Comparison of ENCODE assay signal across 36 cellular contexts in genomic region chr1:231181271-231181670, GRCh38. TPM values are rescaled to one million over a fixed set of nuclear protein-coding genes. Genes with fewer than 3 reads are reported as not detected.
"Had no signal": no experiment of that assay in that cellular context is flagged by ENCODE, and none has a peak within 500 bp of the region (broad histone marks: within the 10 kb centered on the region; RNA-seq: fewer than 3 reads in every experiment).

No MANE protein-coding gene starts in this region.

- H3K4me3 ChIP-seq: MG63 had no signal

- DNase-seq: Karpas-422, Kasumi-1, MG63, MM.1S, MV-4-11, NCI-H1048, NCI-H1092, NCI-H1092 treated with DMSO at 0.1 percent for 48 hours, NCI-H1105, NCI-H1105 treated with DMSO at 0.1 percent for 48 hours, NCI-H1417, NCI-H1417 treated with DMSO at 0.1 percent for 48 hours, NCI-H1436, NCI-H1436 treated with DMSO at 0.1 percent for 48 hours, NCI-H146, NCI-H1694, NCI-H1694 treated with DMSO at 0.1 percent for 48 hours, NCI-H187, NCI-H187 treated with DMSO at 0.1 percent for 48 hours, NCI-H1930, NCI-H2029, NCI-H2029 treated with DMSO at 0.1 percent for 48 hours, NCI-H2081, NCI-H2081 treated with DMSO at 0.1 percent for 48 hours, NCI-H2107, NCI-H2171, NCI-H2171 treated with DMSO at 0.1 percent for 48 hours, NCI-H2227 treated with DMSO at 0.1 percent for 48 hours, NCI-H226, NCI-H345, NCI-H446, NCI-H446 treated with DMSO at 0.1 percent for 48 hours, NCI-H510A, NCI-H510A treated with DMSO at 0.1 percent for 48 hours had no signal

- H3K36me3 ChIP-seq: MG63 had no signal

RNA-seq across cellular contexts. Expression of gene TRIM67, which starts 19.4 kb away (rescaled TPM):
- total RNA-seq: LHCN-M2, MCF 10A had no signal
